In genomic region chr13:40480012-40480914, GRCh38 we compare ENCODE assay signal across 2 cellular contexts.
TF ChIP-seq lines count a peak whose summit lies in the region.

No MANE protein-coding gene starts in this region.

TF ChIP-seq in H1, 55 proteins besides CTCF, POLR2A, EP300 and RAD21 (continued from another document):
- no peak for TF ChIP-seq KDM1A (IDR thresholded peaks at IDR 0.05; ENCODE audit: borderline replicate concordance, low read length)
- TF ChIP-seq SIN3A (conservative IDR thresholded peaks at IDR 0.05 in 1 of 2, IDR thresholded peaks at IDR 0.05 in 1 of 2; ENCODE audit: low read depth in 1 of 2, low read length in 2 of 2): no peak
- no peak for TF ChIP-seq CHD2 (IDR thresholded peaks at IDR 0.05; ENCODE audit: low read length)
- no peak for TF ChIP-seq JUN (IDR thresholded peaks at IDR 0.05; ENCODE audit: low read depth, low read length)
- TF ChIP-seq TAF7 (optimal IDR thresholded peaks at IDR 0.05; ENCODE audit: borderline replicate concordance, low read depth, low read length): no peak
- TF ChIP-seq FOSL1 (IDR thresholded peaks at IDR 0.05; ENCODE audit: insufficient read depth, low read depth, low read length): no peak
- no peak for TF ChIP-seq KDM5A (IDR thresholded peaks at IDR 0.05; ENCODE audit: low read length)
- TF ChIP-seq, protein P1, sequence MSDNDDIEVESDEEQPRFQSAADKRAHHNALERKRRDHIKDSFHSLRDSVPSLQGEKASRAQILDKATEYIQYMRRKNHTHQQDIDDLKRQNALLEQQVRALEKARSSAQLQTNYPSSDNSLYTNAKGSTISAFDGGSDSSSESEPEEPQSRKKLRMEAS (IDR thresholded peaks at IDR 0.05): no peak
- no peak for TF ChIP-seq BCL11A (IDR thresholded peaks at IDR 0.05; ENCODE audit: low read depth in 2 of 2, low read length in 2 of 2)
- TF ChIP-seq SIRT6 (IDR thresholded peaks at IDR 0.05; ENCODE audit: low read length): no peak

TF ChIP-seq in SK-N-SH treated with all-trans-retinoic acid at 6 μM for 48 hours, 23 proteins besides CTCF, POLR2A, EP300 and RAD21 (continued from another document):
- TF ChIP-seq, protein P2, sequence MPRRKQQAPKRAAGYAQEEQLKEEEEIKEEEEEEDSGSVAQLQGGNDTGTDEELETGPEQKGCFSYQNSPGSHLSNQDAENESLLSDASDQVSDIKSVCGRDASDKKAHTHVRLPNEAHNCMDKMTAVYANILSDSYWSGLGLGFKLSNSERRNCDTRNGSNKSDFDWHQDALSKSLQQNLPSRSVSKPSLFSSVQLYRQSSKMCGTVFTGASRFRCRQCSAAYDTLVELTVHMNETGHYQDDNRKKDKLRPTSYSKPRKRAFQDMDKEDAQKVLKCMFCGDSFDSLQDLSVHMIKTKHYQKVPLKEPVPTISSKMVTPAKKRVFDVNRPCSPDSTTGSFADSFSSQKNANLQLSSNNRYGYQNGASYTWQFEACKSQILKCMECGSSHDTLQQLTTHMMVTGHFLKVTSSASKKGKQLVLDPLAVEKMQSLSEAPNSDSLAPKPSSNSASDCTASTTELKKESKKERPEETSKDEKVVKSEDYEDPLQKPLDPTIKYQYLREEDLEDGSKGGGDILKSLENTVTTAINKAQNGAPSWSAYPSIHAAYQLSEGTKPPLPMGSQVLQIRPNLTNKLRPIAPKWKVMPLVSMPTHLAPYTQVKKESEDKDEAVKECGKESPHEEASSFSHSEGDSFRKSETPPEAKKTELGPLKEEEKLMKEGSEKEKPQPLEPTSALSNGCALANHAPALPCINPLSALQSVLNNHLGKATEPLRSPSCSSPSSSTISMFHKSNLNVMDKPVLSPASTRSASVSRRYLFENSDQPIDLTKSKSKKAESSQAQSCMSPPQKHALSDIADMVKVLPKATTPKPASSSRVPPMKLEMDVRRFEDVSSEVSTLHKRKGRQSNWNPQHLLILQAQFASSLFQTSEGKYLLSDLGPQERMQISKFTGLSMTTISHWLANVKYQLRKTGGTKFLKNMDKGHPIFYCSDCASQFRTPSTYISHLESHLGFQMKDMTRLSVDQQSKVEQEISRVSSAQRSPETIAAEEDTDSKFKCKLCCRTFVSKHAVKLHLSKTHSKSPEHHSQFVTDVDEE (CRISPR knock-in tag; IDR thresholded peaks at IDR 0.05): no peak
- no peak for TF ChIP-seq RARB (CRISPR knock-in tag; IDR thresholded peaks at IDR 0.05)
- TF ChIP-seq PPARA (CRISPR knock-in tag; IDR thresholded peaks at IDR 0.05; ENCODE audit: borderline replicate concordance): no peak
- no peak for TF ChIP-seq GLIS3 (CRISPR knock-in tag; IDR thresholded peaks at IDR 0.05)
- TF ChIP-seq, protein P3, sequence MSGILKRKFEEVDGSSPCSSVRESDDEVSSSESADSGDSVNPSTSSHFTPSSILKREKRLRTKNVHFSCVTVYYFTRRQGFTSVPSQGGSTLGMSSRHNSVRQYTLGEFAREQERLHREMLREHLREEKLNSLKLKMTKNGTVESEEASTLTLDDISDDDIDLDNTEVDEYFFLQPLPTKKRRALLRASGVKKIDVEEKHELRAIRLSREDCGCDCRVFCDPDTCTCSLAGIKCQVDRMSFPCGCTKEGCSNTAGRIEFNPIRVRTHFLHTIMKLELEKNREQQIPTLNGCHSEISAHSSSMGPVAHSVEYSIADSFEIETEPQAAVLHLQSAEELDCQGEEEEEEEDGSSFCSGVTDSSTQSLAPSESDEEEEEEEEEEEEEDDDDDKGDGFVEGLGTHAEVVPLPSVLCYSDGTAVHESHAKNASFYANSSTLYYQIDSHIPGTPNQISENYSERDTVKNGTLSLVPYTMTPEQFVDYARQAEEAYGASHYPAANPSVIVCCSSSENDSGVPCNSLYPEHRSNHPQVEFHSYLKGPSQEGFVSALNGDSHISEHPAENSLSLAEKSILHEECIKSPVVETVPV (CRISPR knock-in tag; IDR thresholded peaks at IDR 0.05): no peak
- TF ChIP-seq, protein P4, sequence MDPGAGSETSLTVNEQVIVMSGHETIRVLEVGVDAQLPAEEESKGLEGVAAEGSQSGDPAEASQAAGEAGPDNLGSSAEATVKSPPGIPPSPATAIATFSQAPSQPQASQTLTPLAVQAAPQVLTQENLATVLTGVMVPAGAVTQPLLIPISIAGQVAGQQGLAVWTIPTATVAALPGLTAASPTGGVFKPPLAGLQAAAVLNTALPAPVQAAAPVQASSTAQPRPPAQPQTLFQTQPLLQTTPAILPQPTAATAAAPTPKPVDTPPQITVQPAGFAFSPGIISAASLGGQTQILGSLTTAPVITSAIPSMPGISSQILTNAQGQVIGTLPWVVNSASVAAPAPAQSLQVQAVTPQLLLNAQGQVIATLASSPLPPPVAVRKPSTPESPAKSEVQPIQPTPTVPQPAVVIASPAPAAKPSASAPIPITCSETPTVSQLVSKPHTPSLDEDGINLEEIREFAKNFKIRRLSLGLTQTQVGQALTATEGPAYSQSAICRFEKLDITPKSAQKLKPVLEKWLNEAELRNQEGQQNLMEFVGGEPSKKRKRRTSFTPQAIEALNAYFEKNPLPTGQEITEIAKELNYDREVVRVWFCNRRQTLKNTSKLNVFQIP (CRISPR knock-in tag; IDR thresholded peaks at IDR 0.05; ENCODE audit: borderline replicate concordance, low read depth): no peak
- no peak for TF ChIP-seq ZNF70 (CRISPR knock-in tag; IDR thresholded peaks at IDR 0.05)
- TF ChIP-seq ISL1 (CRISPR knock-in tag; IDR thresholded peaks at IDR 0.05): no peak
- TF ChIP-seq ZFP3 (CRISPR knock-in tag; IDR thresholded peaks at IDR 0.05): no peak
